In genomic region chr1:205449750-205450443, GRCh38 we compare ENCODE assay signal across 8 cellular contexts. TPM values are rescaled to one million over a fixed set of nuclear protein-coding genes. Genes with fewer than 3 reads are reported as not detected.
DNase-seq lines count a peak whose midpoint lies in the region; ATAC-seq and TF ChIP-seq lines count a peak whose summit lies in the region.

No MANE protein-coding gene starts in this region.

- peak; percentile 32 for TF ChIP-seq POLR2A in transverse colon (IDR thresholded peaks at IDR 0.05)

- H3K36me3 ChIP-seq in HEK293 (ENCODE audit: control insufficient read depth in 2 of 2, insufficient read depth in 1 of 2, low read length in 2 of 2) (no peaks in the 10 kb centered on the region), transverse colon (no peaks in the 10 kb centered on the region)

- in situ Hi-C loops in ACHN (cut with HindIII; ENCODE audit: low pct_ligation_motif_present, low pct_unique_long_range_greater_than_20kb, low sequenced_read_pairs): no loop called here
- in situ Hi-C loops in transverse colon (cut with MboI; ENCODE audit: low pct_ligation_motif_present in 1 of 4, low pct_unique_long_range_greater_than_20kb in 1 of 4, low sequenced_read_pairs in 3 of 4): no loop called here

- peak; percentile 69 for ATAC-seq in activated CD8-positive, alpha-beta T cell treated with anti-CD3 and anti-CD28 coated beads, Interleukin-2, amount 10 ng/mL, durations not matched to agents 7 days and 5 days

- DNase-seq in ACHN (peak; percentile 86), iPS-NIHi11 (ENCODE audit: low spot score) (peak; percentile 66), transverse colon (peak; percentile 72), caudate nucleus (lab: John Stamatoyannopoulos, UW) (no peak), T-helper 9 cell (no peak), posterior vena cava (ENCODE audit: low spot score) (no peak)
- DNase-seq in activated CD8-positive, alpha-beta T cell treated with anti-CD3 and anti-CD28 coated beads, Interleukin-2, amount 10 ng/mL, durations not matched to agents 7 days and 5 days: peak; percentile 30

- H3K27me3 ChIP-seq in transverse colon: peaks cover 52% of the 10 kb centered on the region

- H3K9me3 ChIP-seq in HEK293 (ENCODE audit: control insufficient read depth, insufficient read depth, low read depth, low read length) (no peaks in the 10 kb centered on the region), transverse colon (no peaks in the 10 kb centered on the region)

- no peak overlapping the region for H3K27ac ChIP-seq in HEK293 (ENCODE audit: extremely low read depth, low read depth, low read length)
- peak overlapping the region in 2 of 4 donors; percentile 31 to 33 for H3K27ac ChIP-seq in transverse colon
- no peak overlapping the region for H3K27ac ChIP-seq in caudate nucleus (ENCODE audit: low read depth, low read length)

- no peaks in the 10 kb centered on the region for H3K9me3 Mint-ChIP-seq in activated CD8-positive, alpha-beta T cell treated with anti-CD3 and anti-CD28 coated beads, Interleukin-2, amount 10 ng/mL, durations not matched to agents 7 days and 5 days (ENCODE audit: insufficient read depth)

- H3K27ac Mint-ChIP-seq in activated CD8-positive, alpha-beta T cell treated with anti-CD3 and anti-CD28 coated beads, Interleukin-2, amount 10 ng/mL, durations not matched to agents 7 days and 5 days: peak overlapping the region; percentile 57

- H3K4me1 Mint-ChIP-seq in activated CD8-positive, alpha-beta T cell treated with anti-CD3 and anti-CD28 coated beads, Interleukin-2, amount 10 ng/mL, durations not matched to agents 7 days and 5 days (ENCODE audit: low read depth): peaks cover 7% of the 10 kb centered on the region

- H3K27me3 Mint-ChIP-seq in activated CD8-positive, alpha-beta T cell treated with anti-CD3 and anti-CD28 coated beads, Interleukin-2, amount 10 ng/mL, durations not matched to agents 7 days and 5 days (ENCODE audit: low read depth): peaks cover 36% of the 10 kb centered on the region

- H3K4me3 ChIP-seq in HEK293 (ENCODE audit: low read depth, low read length) (peak overlapping the region; percentile 3), transverse colon (peak overlapping the region in 1 of 4 donors; percentile 17)

- no peaks in the 10 kb centered on the region for H3K36me3 Mint-ChIP-seq in activated CD8-positive, alpha-beta T cell treated with anti-CD3 and anti-CD28 coated beads, Interleukin-2, amount 10 ng/mL, durations not matched to agents 7 days and 5 days (ENCODE audit: low read depth)

- no peak for TF ChIP-seq CTCF in HEK293 (tag by site-specific recombination; IDR thresholded peaks at IDR 0.05)
- TF ChIP-seq CTCF in transverse colon (IDR thresholded peaks at IDR 0.05): no peak

- intact Hi-C loops in transverse colon (cut with DNase I; ENCODE audit: low total_unique reads) (no loop called here), posterior vena cava (cut with DNase I) (loop anchor here in 1 of 2 donors (5.0 kb wide), 1 partner anchor 1303 kb away; no protein-coding TSS in a partner anchor)

- H3K4me1 ChIP-seq in HEK293 (ENCODE audit: control insufficient read depth, insufficient read depth, low read length) (no peaks in the 10 kb centered on the region; the same call in 1 of the 2 replicates), transverse colon (peaks cover 0 to 15% (median 9%) of the 10 kb centered on the region in 4 donors)

- peak overlapping the region; percentile 52 for H3K4me3 Mint-ChIP-seq in activated CD8-positive, alpha-beta T cell treated with anti-CD3 and anti-CD28 coated beads, Interleukin-2, amount 10 ng/mL, durations not matched to agents 7 days and 5 days

- CTCF ChIA-PET in HEK293 (lab: Yijun Ruan, JAX): interaction anchor here (0.7 to 1.6 kb wide), 4 partner anchors 9 to 474 kb away, joined by 3 to 4 read pairs (median 4); no protein-coding TSS in a partner anchor
- CTCF ChIA-PET in activated CD8-positive, alpha-beta T cell treated with anti-CD3 and anti-CD28 coated beads, Interleukin-2, amount 10 ng/mL, durations not matched to agents 7 days and 5 days (lab: Charles Lee): interaction anchor here (1.2 to 11.4 kb wide), 2 partner anchors 37 to 96 kb away, joined by 3 to 84 read pairs; no protein-coding TSS in a partner anchor

- TF ChIP-seq EP300 in transverse colon (IDR thresholded peaks at IDR 0.05; ENCODE audit: low read depth): no peak

- POLR2A ChIA-PET in HEK293 (lab: Yijun Ruan, JAX): interaction anchor here (1.8 kb wide), 1 partner anchor 9 kb away, joined by 10 read pairs; no protein-coding TSS in a partner anchor
- POLR2A ChIA-PET in activated CD8-positive, alpha-beta T cell treated with anti-CD3 and anti-CD28 coated beads, Interleukin-2, amount 10 ng/mL, durations not matched to agents 7 days and 5 days (lab: Charles Lee): no interaction called here

- 17 to 22% methylated on average over 5 to 17 of the region's 18 CpGs for WGBS in transverse colon (ENCODE audit: low coverage in 1 of 2), 2 donors

TF ChIP-seq in HEK293, 187 proteins besides CTCF, POLR2A, EP300 and RAD21 (continues in another document):
- TF ChIP-seq ZNF335 (tag by site-specific recombination; conservative IDR thresholded peaks at IDR 0.05) (no peak), ZNF341 (tag by site-specific recombination; IDR thresholded peaks at IDR 0.05; ENCODE audit: low read depth) (peak; percentile 65; the same call in 1 of the 2 replicates), ZNF530 (tag by site-specific recombination; IDR thresholded peaks at IDR 0.05; ENCODE audit: low read depth) (no peak), ZFHX2 (tag by site-specific recombination; conservative IDR thresholded peaks at IDR 0.05) (peak; percentile 39; the same call in 1 of the 2 replicates), ZNF10 (tag by site-specific recombination; IDR thresholded peaks at IDR 0.05) (no peak), ZNF398 (tag by site-specific recombination; IDR thresholded peaks at IDR 0.05) (peak; percentile 92), ZNF214 (tag by site-specific recombination; IDR thresholded peaks at IDR 0.05; ENCODE audit: borderline replicate concordance) (no peak), GLIS1 (tag by site-specific recombination; IDR thresholded peaks at IDR 0.05) (0 out of 2 replicates have a peak, but pooled peaks have one; percentile 15), ZNF664 (tag by site-specific recombination; IDR thresholded peaks at IDR 0.05) (no peak)
- TF ChIP-seq, protein P1, sequence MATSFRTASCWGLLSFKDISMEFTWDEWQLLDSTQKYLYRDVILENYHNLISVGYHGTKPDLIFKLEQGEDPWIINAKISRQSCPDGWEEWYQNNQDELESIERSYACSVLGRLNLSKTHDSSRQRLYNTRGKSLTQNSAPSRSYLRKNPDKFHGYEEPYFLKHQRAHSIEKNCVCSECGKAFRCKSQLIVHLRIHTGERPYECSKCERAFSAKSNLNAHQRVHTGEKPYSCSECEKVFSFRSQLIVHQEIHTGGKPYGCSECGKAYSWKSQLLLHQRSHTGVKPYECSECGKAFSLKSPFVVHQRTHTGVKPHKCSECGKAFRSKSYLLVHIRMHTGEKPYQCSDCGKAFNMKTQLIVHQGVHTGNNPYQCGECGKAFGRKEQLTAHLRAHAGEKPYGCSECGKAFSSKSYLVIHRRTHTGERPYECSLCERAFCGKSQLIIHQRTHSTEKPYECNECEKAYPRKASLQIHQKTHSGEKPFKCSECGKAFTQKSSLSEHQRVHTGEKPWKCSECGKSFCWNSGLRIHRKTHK (tag by site-specific recombination; IDR thresholded peaks at IDR 0.05): no peak
- TF ChIP-seq, protein P2, sequence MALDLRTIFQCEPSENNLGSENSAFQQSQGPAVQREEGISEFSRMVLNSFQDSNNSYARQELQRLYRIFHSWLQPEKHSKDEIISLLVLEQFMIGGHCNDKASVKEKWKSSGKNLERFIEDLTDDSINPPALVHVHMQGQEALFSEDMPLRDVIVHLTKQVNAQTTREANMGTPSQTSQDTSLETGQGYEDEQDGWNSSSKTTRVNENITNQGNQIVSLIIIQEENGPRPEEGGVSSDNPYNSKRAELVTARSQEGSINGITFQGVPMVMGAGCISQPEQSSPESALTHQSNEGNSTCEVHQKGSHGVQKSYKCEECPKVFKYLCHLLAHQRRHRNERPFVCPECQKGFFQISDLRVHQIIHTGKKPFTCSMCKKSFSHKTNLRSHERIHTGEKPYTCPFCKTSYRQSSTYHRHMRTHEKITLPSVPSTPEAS (tag by site-specific recombination; IDR thresholded peaks at IDR 0.05): no peak
- TF ChIP-seq, protein P3, sequence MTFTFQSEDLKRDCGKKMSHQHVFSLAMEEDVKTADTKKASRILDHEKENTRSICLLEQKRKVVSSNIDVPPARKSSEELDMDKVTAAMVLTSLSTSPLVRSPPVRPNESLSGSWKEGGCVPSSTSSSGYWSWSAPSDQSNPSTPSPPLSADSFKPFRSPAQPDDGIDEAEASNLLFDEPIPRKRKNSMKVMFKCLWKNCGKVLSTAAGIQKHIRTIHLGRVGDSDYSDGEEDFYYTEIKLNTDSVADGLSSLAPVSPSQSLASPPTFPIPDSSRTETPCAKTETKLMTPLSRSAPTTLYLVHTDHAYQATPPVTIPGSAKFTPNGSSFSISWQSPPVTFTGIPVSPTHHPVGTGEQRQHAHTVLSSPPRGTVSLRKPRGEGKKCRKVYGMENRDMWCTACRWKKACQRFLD (tag by site-specific recombination; IDR thresholded peaks at IDR 0.05): no peak

RNA-seq across cellular contexts. Expression of gene BLACAT1, which starts 5.9 kb away (rescaled TPM):
- total RNA-seq in activated CD8-positive, alpha-beta T cell treated with anti-CD3 and anti-CD28 coated beads, Interleukin-2, amount 10 ng/mL, durations not matched to agents 7 days and 5 days: under 1 TPM; 0.16 TPM
- total RNA-seq in transverse colon: under 1 TPM in 1 of 4 donors, not detected in 3; 0.48 TPM
- total RNA-seq in posterior vena cava: not detected

RNA-seq across cellular contexts. Expression of gene LEMD1, which starts 28.0 kb away (rescaled TPM):
- under 1 TPM in 1 of 2 experiments, not detected in 1; 0.78 TPM for total RNA-seq in activated CD8-positive, alpha-beta T cell treated with anti-CD3 and anti-CD28 coated beads, Interleukin-2, amount 10 ng/mL, durations not matched to agents 7 days and 5 days
- total RNA-seq in transverse colon (not detected), posterior vena cava (not detected)

RNA-seq across cellular contexts. Expression of gene CDK18, which starts 54.6 kb away (rescaled TPM):
- 1 to 10 TPM; 4.5 to 6.0 TPM for total RNA-seq in activated CD8-positive, alpha-beta T cell treated with anti-CD3 and anti-CD28 coated beads, Interleukin-2, amount 10 ng/mL, durations not matched to agents 7 days and 5 days
- 100 to 1,000 TPM in 1 of 4 donors, 10 to 100 TPM in 3; 28.8 to 112 (median 33.5) TPM for total RNA-seq in transverse colon
- 1 to 10 TPM; 5.8 to 5.9 TPM for total RNA-seq in posterior vena cava

Comparison
In these comparisons a context has a peak if more than half of its experiments do, and no peak if none do; other contexts are left out.
1. DNase-seq: peak in ACHN (single experiment), activated CD8-positive, alpha-beta T cell treated with anti-CD3 and anti-CD28 coated beads, Interleukin-2, amount 10 ng/mL, durations not matched to agents 7 days and 5 days (single experiment), iPS-NIHi11 (single experiment) and transverse colon (single experiment); none in caudate nucleus (0 of 61), T-helper 9 cell (single experiment) and posterior vena cava (single experiment).
2. RNA of gene CDK18, which starts 54.6 kb away (total RNA-seq): 28.8 to 112 TPM in transverse colon; 4.5 to 6.0 TPM in activated CD8-positive, alpha-beta T cell treated with anti-CD3 and anti-CD28 coated beads, Interleukin-2, amount 10 ng/mL, durations not matched to agents 7 days and 5 days and 5.8 to 5.9 TPM in posterior vena cava; every median in the first group is over 4 times any median in the second.